24 cellular contexts compared by ENCODE assay signal in the genomic region with DNA sequence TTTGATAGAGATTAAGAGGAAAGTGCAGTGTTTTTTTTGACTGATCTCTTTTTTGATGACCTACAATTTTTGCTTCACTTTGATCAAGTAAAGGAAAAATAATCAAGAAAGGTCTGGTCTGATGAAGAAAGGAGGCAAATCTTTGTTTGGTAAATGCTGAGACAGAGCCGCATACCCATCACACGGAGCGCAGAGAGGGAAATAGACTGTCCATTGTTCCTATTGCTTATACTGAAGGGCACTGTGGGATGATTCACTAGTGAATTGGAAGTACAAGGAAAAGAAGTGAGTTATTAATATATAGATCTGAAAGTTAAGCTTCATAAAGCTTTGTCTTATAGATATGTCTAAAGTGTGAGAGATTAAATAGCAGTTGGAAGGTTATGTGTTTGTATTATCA.
"Had no signal": no experiment of that assay in that cellular context is flagged by ENCODE, and none has a peak within 500 bp of the region (broad histone marks: within the 10 kb centered on the region; RNA-seq: fewer than 3 reads in every experiment).

No MANE protein-coding gene starts in this region.

- DNase-seq: Karpas-422, KBM-7, MM.1S, NCI-H1048, NCI-H1092 treated with DMSO at 0.1 percent for 48 hours, NCI-H1105 treated with DMSO at 0.1 percent for 48 hours, NCI-H1417 treated with DMSO at 0.1 percent for 48 hours, NCI-H1436 treated with DMSO at 0.1 percent for 48 hours, NCI-H1694 treated with DMSO at 0.1 percent for 48 hours, NCI-H187 treated with DMSO at 0.1 percent for 48 hours, NCI-H2029, NCI-H2081, NCI-H2171 treated with DMSO at 0.1 percent for 48 hours, NCI-H2227 treated with DMSO at 0.1 percent for 48 hours, NCI-H345, NCI-H446, NCI-H510A treated with DMSO at 0.1 percent for 48 hours, NCI-H524 treated with DMSO at 0.1 percent for 48 hours, NCI-H526 treated with DMSO at 0.1 percent for 48 hours, NCI-H774, PC-9, Right ventricle myocardium superior, RPMI8226, SHP77 treated with DMSO at 0.1 percent for 48 hours had no signal
